ENCODE assay signal across 25 cellular contexts in the genomic region with DNA sequence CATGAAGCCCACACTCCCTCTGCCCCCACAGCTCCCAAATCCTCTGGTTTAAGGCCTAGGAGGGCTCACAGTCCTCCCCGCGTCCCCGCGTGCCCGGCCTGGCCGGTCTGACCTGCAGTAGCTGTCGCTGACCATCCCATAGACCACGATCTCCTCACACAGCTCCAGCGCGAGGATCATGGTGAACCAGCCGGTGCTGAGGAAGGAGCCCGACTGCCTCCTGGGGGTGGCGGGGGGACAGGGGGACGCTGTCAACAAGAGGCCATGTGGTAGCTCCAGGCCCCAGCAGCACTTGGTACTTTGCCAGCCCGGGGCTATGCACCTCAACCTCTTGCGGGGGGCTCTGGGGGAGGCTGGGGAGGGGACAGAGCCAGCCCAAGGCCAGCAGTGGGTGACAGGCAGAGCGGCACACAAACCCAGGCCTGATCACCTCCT. TPM values are rescaled to one million over a fixed set of nuclear protein-coding genes. Genes with fewer than 3 reads are reported as not detected.
DNase-seq lines count a peak whose midpoint lies in the region; ATAC-seq, FAIRE-seq and TF ChIP-seq lines count a peak whose summit lies in the region.
"Had no signal": no experiment of that assay in that cellular context is flagged by ENCODE, and none has a peak within 500 bp of the region (broad histone marks: within the 10 kb centered on the region; RNA-seq: fewer than 3 reads in every experiment).

No MANE protein-coding gene starts in this region.

- H3K4me3 Mint-ChIP-seq in chondrocyte (ENCODE audit: unreplicated experiment) (no peak overlapping the region), naive B cell (no peak overlapping the region)
- H3K4me3 Mint-ChIP-seq: neural progenitor cell had no signal

- peaks cover 7 to 15% of the 10 kb centered on the region in 2 experiments; a peak in 4 of 5 replicates for H3K36me3 ChIP-seq in HepG2 (replicated peaks in 1 of 2; ENCODE audit: control insufficient read depth in 1 of 2, insufficient read depth in 2 of 2, low read length in 2 of 2)
- H3K36me3 ChIP-seq in right lobe of liver = peaks cover 0 to 1% (median 0%) of the 10 kb centered on the region in 4 donors
- H3K36me3 ChIP-seq: neural progenitor cell, prostate gland had no signal

- TF ChIP-seq RAD21 in HepG2 (CRISPR knock-in tag; IDR thresholded peaks at IDR 0.05) = no peak

- POLR2A ChIA-PET in HepG2 (lab: Yijun Ruan, JAX) = interaction anchor here (0.8 kb wide), 1 partner anchor 13 kb away, joined by 4 read pairs; no protein-coding TSS in a partner anchor

- no peaks in the 10 kb centered on the region for H3K79me2 ChIP-seq in HepG2 (ENCODE audit: insufficient read depth, low read length)

- H3K4me3 ChIP-seq in HepG2 (replicated peaks in 1 of 3; ENCODE audit: insufficient read depth in 1 of 3, low read depth in 2 of 3, low read length in 3 of 3) = no peak overlapping the region
- H3K4me3 ChIP-seq in right lobe of liver = no peak overlapping the region
- H3K4me3 ChIP-seq: mucosa of descending colon, neural progenitor cell, prostate gland, vagina had no signal

- intact Hi-C loops in HepG2 (cut with micrococcal nuclease; ENCODE audit: unreplicated experiment) = no loop called here
- intact Hi-C loops in right lobe of liver (cut with DNase I) = no loop called here

- 91% methylated on average over 13 of the region's 17 CpGs for WGBS in HepG2 (ENCODE audit: low lambda C conversion rate)
- 67% methylated on average over 3 of the region's 17 CpGs for WGBS in right lobe of liver (ENCODE audit: insufficient coverage, low coverage, low lambda C conversion rate, missing lambda C conversion rate)

- H3K4me1 ChIP-seq in HepG2 (ENCODE audit: insufficient read depth, low read length) (peaks cover 29% of the 10 kb centered on the region), right lobe of liver (peaks cover 0 to 12% (median 5%) of the 10 kb centered on the region in 4 donors)

- H3K27ac ChIP-seq in HepG2 (ENCODE audit: extremely low read length, insufficient read depth, low read length) = no peak overlapping the region
- H3K27ac ChIP-seq in right lobe of liver = no peak overlapping the region
- H3K27ac ChIP-seq: brain microvascular endothelial cell, neural progenitor cell, prostate gland, vagina had no signal

- H3K9me3 Mint-ChIP-seq in chondrocyte (ENCODE audit: low read depth) (no peaks in the 10 kb centered on the region), naive B cell (no peaks in the 10 kb centered on the region)
- H3K9me3 Mint-ChIP-seq: activated CD4-positive, alpha-beta T cell treated with anti-CD3 and anti-CD28 coated beads, Interleukin-2, amount 10 ng/mL, durations not matched to agents 24 days and 14 days; activated T-helper 2 cell treated with anti-CD3 and anti-CD28 coated beads, Interferon-gamma antibody, Interleukin-2, Interleukin-4, amounts not matched to agents 10 μg/mL and 5 μg/mL and 100 μg/mL, durations not matched to agents 14 hours and 24 hours and 36 hours; neural progenitor cell had no signal

- TF ChIP-seq EP300 in HepG2 (IDR thresholded peaks at IDR 0.05; ENCODE audit: low read depth in 2 of 2, low read length in 2 of 2) = no peak
- TF ChIP-seq EP300 in HepG2 (CRISPR knock-in tag; IDR thresholded peaks at IDR 0.05; ENCODE audit: borderline replicate concordance) = no peak

- DNase-seq in HepG2 (ENCODE audit: low spot score) (no peak), right lobe of liver (no peak), chondrocyte (ENCODE audit: low spot score) (peak; percentile 88), naive B cell (no peak), CD1c-positive myeloid dendritic cell (ENCODE audit: extremely low spot score) (no peak), HK-2 (ENCODE audit: unreplicated experiment) (no peak)
- DNase-seq: ACHN; brain microvascular endothelial cell; effector memory CD4-positive, alpha-beta T cell; H7; hippocampal formation; NCI-H2081; stimulated activated CD4-positive, alpha-beta T cell treated with anti-CD3 and anti-CD28 coated beads, Interleukin-1b, Interleukin-23, amount 100 ng/mL, for 48 hours; T-helper 2 cell had no signal

- H2AFZ ChIP-seq in HepG2 (ENCODE audit: low read length) = no peak overlapping the region
- H2AFZ ChIP-seq: neural progenitor cell had no signal

- CTCF ChIA-PET in HepG2 (lab: Yijun Ruan, JAX; ENCODE audit: low intra/inter-chr PET ratio, low total read pairs) = no interaction called here

- no peak overlapping the region for H3K4me2 ChIP-seq in HepG2 (ENCODE audit: low read depth, low read length)
- H3K4me2 ChIP-seq: neural progenitor cell had no signal

- TF ChIP-seq POLR2A in HepG2 (IDR thresholded peaks at IDR 0.05; ENCODE audit: insufficient read depth in 1 of 2, low read depth in 2 of 2, low read length in 2 of 2) (no peak), right lobe of liver (IDR thresholded peaks at IDR 0.05) (no peak)

- no TSS peak for BruUV-seq in HepG2 (replicated peaks; lab: Mats Ljungman, UMichigan)

- H3K4me1 Mint-ChIP-seq in chondrocyte (ENCODE audit: low read depth) (peaks cover 9% of the 10 kb centered on the region), naive B cell (peaks cover 15 to 67% (median 43%) of the 10 kb centered on the region in 3 donors)

- in situ Hi-C loops in HepG2 (cut with HindIII; ENCODE audit: extremely low pct_ligation_motif_present, low pct_unique_long_range_greater_than_20kb) = no loop called here

- H3K9me3 ChIP-seq in HepG2 (ENCODE audit: low read length) = no peaks in the 10 kb centered on the region
- H3K9me3 ChIP-seq in right lobe of liver = no peaks in the 10 kb centered on the region
- H3K9me3 ChIP-seq: mucosa of descending colon, prostate gland, vagina had no signal

- H4K20me1 ChIP-seq in HepG2 (ENCODE audit: insufficient read depth, low read length) = no peaks in the 10 kb centered on the region

- TF ChIP-seq CTCF in HepG2 (CRISPR knock-in tag; IDR thresholded peaks at IDR 0.05) (no peak), right lobe of liver (IDR thresholded peaks at IDR 0.05) (no peak), chondrocyte (IDR thresholded peaks at IDR 0.05) (no peak)

- no peak overlapping the region for H3K9ac ChIP-seq in HepG2 (ENCODE audit: insufficient read depth, low read depth, low read length)
- H3K9ac ChIP-seq: neural progenitor cell had no signal

- FAIRE-seq in HepG2 (lab: Jason Lieb, UNC) = no peak
- FAIRE-seq: D721Med, frontal cortex had no signal

- H3K27ac Mint-ChIP-seq in chondrocyte (ENCODE audit: unreplicated experiment) (no peak overlapping the region), naive B cell (peak overlapping the region in 4 of 6 donors; percentile 38 to 100 (median 60))

- H3K36me3 Mint-ChIP-seq in chondrocyte (ENCODE audit: low read depth) = peaks cover 7% of the 10 kb centered on the region
- H3K36me3 Mint-ChIP-seq in naive B cell = peaks cover 10% of the 10 kb centered on the region in 2 donors
- H3K36me3 Mint-ChIP-seq: neural progenitor cell had no signal

- H3K27me3 ChIP-seq in HepG2 (ENCODE audit: control insufficient read depth in 1 of 2, insufficient read depth in 2 of 2, low read length in 2 of 2) (no peaks in the 10 kb centered on the region), right lobe of liver (no peaks in the 10 kb centered on the region)
- H3K27me3 ChIP-seq: brain microvascular endothelial cell, neural progenitor cell, vagina had no signal

- H3K27me3 Mint-ChIP-seq in chondrocyte (ENCODE audit: low read depth) (no peaks in the 10 kb centered on the region), naive B cell (no peaks in the 10 kb centered on the region)
- H3K27me3 Mint-ChIP-seq: activated CD4-positive, alpha-beta T cell treated with anti-CD3 and anti-CD28 coated beads, Interleukin-2, amount 10 ng/mL, durations not matched to agents 24 days and 14 days had no signal

- no peak for ATAC-seq in HepG2
- ATAC-seq in right lobe of liver = no peak
- no peak for ATAC-seq in naive B cell (ENCODE audit: low read depth in 2 of 2)
- no peak for ATAC-seq in GM19324 (IDR thresholded peaks at IDR 0.05; ENCODE audit: low FRiP score, unreplicated experiment)
- no peak for ATAC-seq in GM19455 (IDR thresholded peaks at IDR 0.05; ENCODE audit: unreplicated experiment)

RNA-seq across cellular contexts. Expression of a gene that starts 7.0 kb away (rescaled TPM):
- 14.8 and 18.8 TPM in 2 replicates for total RNA-seq in HepG2 (2016; rRNA removed; fragmentation: Illumina TruSeq; extraction: Trizol)
- total RNA-seq in HepG2 (2016; cell fraction: cytosol; rRNA removed; fragmentation: Illumina TruSeq; extraction: Trizol; ENCODE audit: low read depth) = 35.6 and 43.0 TPM in 2 replicates
- 13.0 and 19.7 TPM in 2 replicates for total RNA-seq in HepG2 (2016; cell fraction: insoluble cytoplasmic fraction; rRNA removed; fragmentation: Illumina TruSeq; extraction: Trizol)
- 47.7 and 65.6 TPM in 2 replicates for total RNA-seq in HepG2 (2016; cell fraction: membrane; rRNA removed; fragmentation: Illumina TruSeq; extraction: Trizol)
- 12.8 and 17.5 TPM in 2 replicates for total RNA-seq in HepG2 (2016; cell fraction: nucleus; rRNA removed; fragmentation: Illumina TruSeq; extraction: Trizol)
- polyA plus RNA-seq in HepG2 (2011; rRNA removed) = 27.7 and 36.4 TPM in 2 replicates
- 26.2 and 47.9 TPM in 2 replicates for polyA plus RNA-seq in HepG2 (2011; cell fraction: cytosol; rRNA removed)
- 41.2 and 43.3 TPM in 2 replicates for polyA plus RNA-seq in HepG2 (2011; cell fraction: nucleus; rRNA removed)
- polyA plus RNA-seq in HepG2 (2012) = 14.8 and 21.6 TPM in 2 replicates
- polyA plus RNA-seq in HepG2 (2016; cell fraction: cytosol; fragmentation: Illumina TruSeq; extraction: Trizol; ENCODE audit: low read depth) = 55.5 and 75.3 TPM in 2 replicates
- 20.6 and 23.9 TPM in 2 replicates for polyA plus RNA-seq in HepG2 (2016; cell fraction: insoluble cytoplasmic fraction; fragmentation: Illumina TruSeq; extraction: Trizol; ENCODE audit: low read depth)
- polyA plus RNA-seq in HepG2 (2016; cell fraction: membrane; fragmentation: Illumina TruSeq; extraction: Trizol; ENCODE audit: low read depth) = 69.4 and 78.8 TPM in 2 replicates
- 25.2 and 32.3 TPM in 2 replicates for polyA plus RNA-seq in HepG2 (2016; cell fraction: nucleus; fragmentation: Illumina TruSeq; extraction: Trizol; ENCODE audit: insufficient read depth, low read depth)
- 74.4 and 118 TPM in 2 replicates for polyA minus RNA-seq in HepG2 (2011; rRNA and poly(A)+ RNA removed; ENCODE audit: low replicate concordance)
- 40.0 and 42.1 TPM in 2 replicates for polyA minus RNA-seq in HepG2 (2011; cell fraction: cytosol; rRNA and poly(A)+ RNA removed)
- polyA minus RNA-seq in HepG2 (2011; cell fraction: nucleus; rRNA and poly(A)+ RNA removed) = 15.6 and 17.8 TPM in 2 replicates
- total RNA-seq in right lobe of liver = 10 to 100 TPM in 3 of 6 experiments, 1 to 10 TPM in 3; 3.2 to 23.8 (median 11.2) TPM
- 22.2 to 25.5 TPM (median 24.4 TPM) in 3 replicates for total RNA-seq in chondrocyte
- polyA plus RNA-seq in naive B cell (ENCODE audit: low read depth in 6 of 6) = 10 to 100 TPM; 19.7 to 36.6 (median 25.0) TPM

RNA-seq across cellular contexts. Expression of a gene that starts 10.5 kb away (rescaled TPM):
- total RNA-seq in HepG2 (2016; rRNA removed; fragmentation: Illumina TruSeq; extraction: Trizol) (16.7 and 18.5 TPM in 2 replicates), right lobe of liver (10 to 100 TPM; 22.5 to 40.3 (median 29.8) TPM), chondrocyte (45.5 to 54.3 TPM (median 47.5 TPM) in 3 replicates)
- 13.5 and 13.9 TPM in 2 replicates for total RNA-seq in HepG2 (2016; cell fraction: cytosol; rRNA removed; fragmentation: Illumina TruSeq; extraction: Trizol; ENCODE audit: low read depth)
- total RNA-seq in HepG2 (2016; cell fraction: insoluble cytoplasmic fraction; rRNA removed; fragmentation: Illumina TruSeq; extraction: Trizol) = 11.7 and 18.2 TPM in 2 replicates
- total RNA-seq in HepG2 (2016; cell fraction: membrane; rRNA removed; fragmentation: Illumina TruSeq; extraction: Trizol) = 42.0 and 46.1 TPM in 2 replicates
- total RNA-seq in HepG2 (2016; cell fraction: nucleus; rRNA removed; fragmentation: Illumina TruSeq; extraction: Trizol) = 13.4 and 15.1 TPM in 2 replicates
- polyA plus RNA-seq in HepG2 (2011; rRNA removed) (65.4 and 103 TPM in 2 replicates), naive B cell (ENCODE audit: low read depth in 6 of 6) (10 to 100 TPM; 17.2 to 27.8 (median 19.8) TPM)
- polyA plus RNA-seq in HepG2 (2011; cell fraction: cytosol; rRNA removed) = 63.0 and 69.3 TPM in 2 replicates
- 134 and 138 TPM in 2 replicates for polyA plus RNA-seq in HepG2 (2011; cell fraction: nucleus; rRNA removed)
- polyA plus RNA-seq in HepG2 (2012) = 36.1 and 53.0 TPM in 2 replicates
- polyA plus RNA-seq in HepG2 (2016; cell fraction: cytosol; fragmentation: Illumina TruSeq; extraction: Trizol; ENCODE audit: low read depth) = 33.4 and 37.1 TPM in 2 replicates
- polyA plus RNA-seq in HepG2 (2016; cell fraction: insoluble cytoplasmic fraction; fragmentation: Illumina TruSeq; extraction: Trizol; ENCODE audit: low read depth) = 18.0 and 19.3 TPM in 2 replicates
- polyA plus RNA-seq in HepG2 (2016; cell fraction: membrane; fragmentation: Illumina TruSeq; extraction: Trizol; ENCODE audit: low read depth) = 54.8 and 59.0 TPM in 2 replicates
- 32.9 and 35.5 TPM in 2 replicates for polyA plus RNA-seq in HepG2 (2016; cell fraction: nucleus; fragmentation: Illumina TruSeq; extraction: Trizol; ENCODE audit: insufficient read depth, low read depth)
- 41.6 and 91.9 TPM in 2 replicates for polyA minus RNA-seq in HepG2 (2011; rRNA and poly(A)+ RNA removed; ENCODE audit: low replicate concordance)
- polyA minus RNA-seq in HepG2 (2011; cell fraction: cytosol; rRNA and poly(A)+ RNA removed) = 15.4 and 21.1 TPM in 2 replicates
- 22.4 and 22.6 TPM in 2 replicates for polyA minus RNA-seq in HepG2 (2011; cell fraction: nucleus; rRNA and poly(A)+ RNA removed)

RNA-seq across cellular contexts. Expression of a gene that starts 20.7 kb away (rescaled TPM):
- total RNA-seq in HepG2 (2016; rRNA removed; fragmentation: Illumina TruSeq; extraction: Trizol) (0.20 TPM in 1 of 2 replicates, not detected in the other), right lobe of liver (under 1 TPM in 3 of 6 experiments, not detected in 3; 0.58 to 0.81 (median 0.70) TPM), chondrocyte (1.4 to 4.3 TPM (median 2.7 TPM) in 3 replicates)
- 0.51 TPM in 1 of 2 replicates, not detected in the other for total RNA-seq in HepG2 (2016; cell fraction: cytosol; rRNA removed; fragmentation: Illumina TruSeq; extraction: Trizol; ENCODE audit: low read depth)
- 0.15 TPM in 1 of 2 replicates, not detected in the other for total RNA-seq in HepG2 (2016; cell fraction: insoluble cytoplasmic fraction; rRNA removed; fragmentation: Illumina TruSeq; extraction: Trizol)
- total RNA-seq in HepG2 (2016; cell fraction: membrane; rRNA removed; fragmentation: Illumina TruSeq; extraction: Trizol) = not detected in 2 replicates
- 0.56 TPM in 1 of 2 replicates, not detected in the other for total RNA-seq in HepG2 (2016; cell fraction: nucleus; rRNA removed; fragmentation: Illumina TruSeq; extraction: Trizol)
- polyA plus RNA-seq in HepG2 (2011; rRNA removed) (0.44 and 0.49 TPM in 2 replicates), naive B cell (ENCODE audit: low read depth in 6 of 6) (1 to 10 TPM in 1 of 6 donors, under 1 TPM in 1, not detected in 4; 0.73 to 1.0 TPM)
- 0.17 and 0.32 TPM in 2 replicates for polyA plus RNA-seq in HepG2 (2011; cell fraction: cytosol; rRNA removed)
- 5.3 and 9.9 TPM in 2 replicates for polyA plus RNA-seq in HepG2 (2011; cell fraction: nucleus; rRNA removed)
- 0.32 and 0.67 TPM in 2 replicates for polyA plus RNA-seq in HepG2 (2012)
- 0.24 TPM in 1 of 2 replicates, not detected in the other for polyA plus RNA-seq in HepG2 (2016; cell fraction: cytosol; fragmentation: Illumina TruSeq; extraction: Trizol; ENCODE audit: low read depth)
- polyA plus RNA-seq in HepG2 (2016; cell fraction: insoluble cytoplasmic fraction; fragmentation: Illumina TruSeq; extraction: Trizol; ENCODE audit: low read depth) = not detected in 2 replicates
- polyA plus RNA-seq in HepG2 (2016; cell fraction: membrane; fragmentation: Illumina TruSeq; extraction: Trizol; ENCODE audit: low read depth) = not detected in 2 replicates
- 1.1 TPM in 1 of 2 replicates, not detected in the other for polyA plus RNA-seq in HepG2 (2016; cell fraction: nucleus; fragmentation: Illumina TruSeq; extraction: Trizol; ENCODE audit: insufficient read depth, low read depth)
- polyA minus RNA-seq in HepG2 (2011; rRNA and poly(A)+ RNA removed; ENCODE audit: low replicate concordance) = 0.72 and 1.4 TPM in 2 replicates
- polyA minus RNA-seq in HepG2 (2011; cell fraction: cytosol; rRNA and poly(A)+ RNA removed) = 0.88 TPM in 1 of 2 replicates, not detected in the other
- polyA minus RNA-seq in HepG2 (2011; cell fraction: nucleus; rRNA and poly(A)+ RNA removed) = 1.3 and 2.2 TPM in 2 replicates
- total RNA-seq: skeletal muscle tissue had no signal

RNA-seq across cellular contexts. Expression of a gene that starts 27.8 kb away (rescaled TPM):
- 17.5 and 24.8 TPM in 2 replicates for total RNA-seq in HepG2 (2016; rRNA removed; fragmentation: Illumina TruSeq; extraction: Trizol)
- 20.0 and 27.3 TPM in 2 replicates for total RNA-seq in HepG2 (2016; cell fraction: cytosol; rRNA removed; fragmentation: Illumina TruSeq; extraction: Trizol; ENCODE audit: low read depth)
- 14.9 and 23.0 TPM in 2 replicates for total RNA-seq in HepG2 (2016; cell fraction: insoluble cytoplasmic fraction; rRNA removed; fragmentation: Illumina TruSeq; extraction: Trizol)
- total RNA-seq in HepG2 (2016; cell fraction: membrane; rRNA removed; fragmentation: Illumina TruSeq; extraction: Trizol) = 31.4 and 35.9 TPM in 2 replicates
- total RNA-seq in HepG2 (2016; cell fraction: nucleus; rRNA removed; fragmentation: Illumina TruSeq; extraction: Trizol) = 18.6 and 22.0 TPM in 2 replicates
- polyA plus RNA-seq in HepG2 (2011; rRNA removed) = 35.3 and 38.6 TPM in 2 replicates
- polyA plus RNA-seq in HepG2 (2011; cell fraction: cytosol; rRNA removed) = 30.5 and 35.2 TPM in 2 replicates
- 36.6 and 37.4 TPM in 2 replicates for polyA plus RNA-seq in HepG2 (2011; cell fraction: nucleus; rRNA removed)
- polyA plus RNA-seq in HepG2 (2012) = 21.4 and 25.3 TPM in 2 replicates
- polyA plus RNA-seq in HepG2 (2016; cell fraction: cytosol; fragmentation: Illumina TruSeq; extraction: Trizol; ENCODE audit: low read depth) = 32.5 and 40.9 TPM in 2 replicates
- polyA plus RNA-seq in HepG2 (2016; cell fraction: insoluble cytoplasmic fraction; fragmentation: Illumina TruSeq; extraction: Trizol; ENCODE audit: low read depth) = 30.7 and 34.8 TPM in 2 replicates
- polyA plus RNA-seq in HepG2 (2016; cell fraction: membrane; fragmentation: Illumina TruSeq; extraction: Trizol; ENCODE audit: low read depth) = 49.8 and 53.8 TPM in 2 replicates
- 49.9 and 52.5 TPM in 2 replicates for polyA plus RNA-seq in HepG2 (2016; cell fraction: nucleus; fragmentation: Illumina TruSeq; extraction: Trizol; ENCODE audit: insufficient read depth, low read depth)
- 68.5 and 193 TPM in 2 replicates for polyA minus RNA-seq in HepG2 (2011; rRNA and poly(A)+ RNA removed; ENCODE audit: low replicate concordance)
- polyA minus RNA-seq in HepG2 (2011; cell fraction: cytosol; rRNA and poly(A)+ RNA removed) = 12.9 and 15.4 TPM in 2 replicates
- polyA minus RNA-seq in HepG2 (2011; cell fraction: nucleus; rRNA and poly(A)+ RNA removed) = 34.8 and 35.4 TPM in 2 replicates
- total RNA-seq in right lobe of liver = 10 to 100 TPM; 10.6 to 19.1 (median 13.9) TPM
- 26.3 to 28.9 TPM (median 27.8 TPM) in 3 replicates for total RNA-seq in chondrocyte
- 10 to 100 TPM; 46.3 to 78.7 (median 54.2) TPM for polyA plus RNA-seq in naive B cell (ENCODE audit: low read depth in 6 of 6)

RNA-seq across cellular contexts. Expression of a gene that starts 32.4 kb away (rescaled TPM):
- total RNA-seq in HepG2 (2016; rRNA removed; fragmentation: Illumina TruSeq; extraction: Trizol) = 25.7 and 32.8 TPM in 2 replicates
- 12.5 and 17.4 TPM in 2 replicates for total RNA-seq in HepG2 (2016; cell fraction: cytosol; rRNA removed; fragmentation: Illumina TruSeq; extraction: Trizol; ENCODE audit: low read depth)
- total RNA-seq in HepG2 (2016; cell fraction: insoluble cytoplasmic fraction; rRNA removed; fragmentation: Illumina TruSeq; extraction: Trizol) = 27.8 and 33.7 TPM in 2 replicates
- 18.2 and 19.8 TPM in 2 replicates for total RNA-seq in HepG2 (2016; cell fraction: membrane; rRNA removed; fragmentation: Illumina TruSeq; extraction: Trizol)
- 13.7 and 15.3 TPM in 2 replicates for total RNA-seq in HepG2 (2016; cell fraction: nucleus; rRNA removed; fragmentation: Illumina TruSeq; extraction: Trizol)
- 19.1 and 28.5 TPM in 2 replicates for polyA plus RNA-seq in HepG2 (2011; rRNA removed)
- polyA plus RNA-seq in HepG2 (2011; cell fraction: cytosol; rRNA removed) = 29.9 and 38.0 TPM in 2 replicates
- polyA plus RNA-seq in HepG2 (2011; cell fraction: nucleus; rRNA removed) = 34.1 and 55.6 TPM in 2 replicates
- polyA plus RNA-seq in HepG2 (2012) = 17.5 and 23.3 TPM in 2 replicates
- 28.9 and 48.9 TPM in 2 replicates for polyA plus RNA-seq in HepG2 (2016; cell fraction: cytosol; fragmentation: Illumina TruSeq; extraction: Trizol; ENCODE audit: low read depth)
- 44.7 and 50.7 TPM in 2 replicates for polyA plus RNA-seq in HepG2 (2016; cell fraction: insoluble cytoplasmic fraction; fragmentation: Illumina TruSeq; extraction: Trizol; ENCODE audit: low read depth)
- 31.6 and 41.6 TPM in 2 replicates for polyA plus RNA-seq in HepG2 (2016; cell fraction: membrane; fragmentation: Illumina TruSeq; extraction: Trizol; ENCODE audit: low read depth)
- 39.2 and 40.7 TPM in 2 replicates for polyA plus RNA-seq in HepG2 (2016; cell fraction: nucleus; fragmentation: Illumina TruSeq; extraction: Trizol; ENCODE audit: insufficient read depth, low read depth)
- polyA minus RNA-seq in HepG2 (2011; rRNA and poly(A)+ RNA removed; ENCODE audit: low replicate concordance) = 3.6 and 45.8 TPM in 2 replicates
- polyA minus RNA-seq in HepG2 (2011; cell fraction: cytosol; rRNA and poly(A)+ RNA removed) = 3.8 and 5.4 TPM in 2 replicates
- polyA minus RNA-seq in HepG2 (2011; cell fraction: nucleus; rRNA and poly(A)+ RNA removed) = 1.7 and 4.1 TPM in 2 replicates
- total RNA-seq in right lobe of liver = 10 to 100 TPM; 31.4 to 78.6 (median 51.7) TPM
- total RNA-seq in chondrocyte = 75.3 to 83.8 TPM (median 77.2 TPM) in 3 replicates
- polyA plus RNA-seq in naive B cell (ENCODE audit: low read depth in 6 of 6) = not detected
